ENCODE assay signal across 7 cellular contexts in genomic region chr1:8880068-8880676, GRCh38. TPM values are rescaled to one million over a fixed set of nuclear protein-coding genes. Genes with fewer than 3 reads are reported as not detected.
DNase-seq lines count a peak whose midpoint lies in the region; ATAC-seq and TF ChIP-seq lines count a peak whose summit lies in the region.

No MANE protein-coding gene starts in this region.

- DNase-seq in GM03348 (ENCODE audit: low spot score) (peak; percentile 91), LNCaP clone FGC (ENCODE audit: low read depth) (peak; percentile 73), fibroblast of pulmonary artery (ENCODE audit: low read depth) (peak; percentile 97), occipital lobe (lab: John Stamatoyannopoulos, UW) (peak; percentile 32)
- peak; percentile 51 to 63 for DNase-seq in activated T-cell treated with anti-CD3 and anti-CD28 coated beads, Interleukin-2, amount 50 U/mL, for 48 hours

- TF ChIP-seq CTCF in LNCaP clone FGC (IDR thresholded peaks at IDR 0.05; ENCODE audit: control insufficient read depth, extremely low read depth, insufficient read depth) = no peak
- no peak for TF ChIP-seq CTCF in fibroblast of pulmonary artery (IDR thresholded peaks at IDR 0.05; ENCODE audit: low read length, missing control alignments)

- peak overlapping the region; percentile 95 for H3K4me3 ChIP-seq in LNCaP clone FGC (ENCODE audit: low read depth, low read length)
- peak overlapping the region; percentile 88 for H3K4me3 ChIP-seq in fibroblast of pulmonary artery (replicated peaks; ENCODE audit: low read depth, low read length)

- ATAC-seq in HG02981 (IDR thresholded peaks at IDR 0.05; ENCODE audit: unreplicated experiment) (no peak), HG03097 (IDR thresholded peaks at IDR 0.05; ENCODE audit: low FRiP score, unreplicated experiment) (no peak)

RNA-seq across cellular contexts. Expression of gene ENO1, which starts 1.7 kb away (rescaled TPM):
- 260 TPM for total RNA-seq in occipital lobe

Comparison
In these comparisons a context has a peak if more than half of its experiments do, and no peak if none do; other contexts are left out.
1. DNase-seq: peak in every context shown above with its lines; median percentile 97 in fibroblast of pulmonary artery; 91 in GM03348; 73 in LNCaP clone FGC; 57 in activated T-cell treated with anti-CD3 and anti-CD28 coated beads, Interleukin-2, amount 50 U/mL, for 48 hours; 32 in occipital lobe.